In the genomic region with DNA sequence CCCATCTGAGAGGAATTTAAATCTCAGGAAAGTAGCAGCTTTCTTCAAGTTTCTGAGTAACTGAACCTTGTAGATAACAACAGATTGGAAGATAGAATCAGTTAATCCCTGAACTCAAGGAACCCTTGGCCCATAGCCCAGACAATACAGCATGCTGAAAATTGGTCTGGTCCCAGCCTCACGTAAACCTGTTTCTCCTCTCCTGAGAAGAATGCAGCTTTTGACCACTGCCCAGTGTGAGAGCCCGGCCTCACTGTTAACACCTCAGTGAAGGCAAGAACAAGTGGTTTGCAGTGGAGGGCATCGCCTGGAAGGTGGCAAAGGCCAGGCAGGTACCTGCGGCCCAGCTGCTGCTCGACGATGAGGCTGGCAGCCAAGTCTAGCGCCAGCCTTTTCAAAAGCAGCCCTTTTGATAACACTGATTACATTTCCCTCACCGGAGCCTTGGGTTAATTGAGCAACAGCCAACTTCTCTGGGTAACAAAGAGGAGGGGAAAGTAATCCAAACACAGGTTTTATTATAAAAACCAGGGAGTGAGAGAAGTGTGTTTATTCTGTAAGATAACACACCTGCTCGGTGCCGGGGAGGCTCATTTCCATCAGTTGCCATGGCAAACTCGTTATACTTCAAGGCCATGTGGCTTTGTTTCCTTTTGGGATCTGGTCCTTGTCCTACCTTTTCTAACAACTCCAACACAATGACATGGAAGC, we compare ENCODE assay signal across 8 cellular contexts. TPM values are rescaled to one million over a fixed set of nuclear protein-coding genes. Genes with fewer than 3 reads are reported as not detected.
DNase-seq lines count a peak whose midpoint lies in the region; ATAC-seq and TF ChIP-seq lines count a peak whose summit lies in the region.

No MANE protein-coding gene starts in this region.

- no peak overlapping the region for H3K4me3 ChIP-seq in colonic mucosa

- no peak for TF ChIP-seq CTCF in colonic mucosa (IDR thresholded peaks at IDR 0.05)

- DNase-seq in COR-L47 (lab: John Stamatoyannopoulos, UW) (peak; percentile 89), NCI-H2107 (lab: John Stamatoyannopoulos, UW) (peak; percentile 84), colonic mucosa (peak; percentile 82), myocyte (ENCODE audit: low read depth) (peak; percentile 69), cortex of kidney (lab: John Stamatoyannopoulos, UW) (no peak), NCI-H1694 (lab: John Stamatoyannopoulos, UW) (no peak)

- H3K9ac ChIP-seq in colonic mucosa (ENCODE audit: low read depth in 2 of 2, low read length in 2 of 2) = peak overlapping the region; percentile 30 to 41

- peaks cover 9% of the 10 kb centered on the region for H3K4me1 ChIP-seq in colonic mucosa

- H3K27ac ChIP-seq in colonic mucosa = peak overlapping the region; percentile 27

- ATAC-seq in GM19452 (IDR thresholded peaks at IDR 0.05; ENCODE audit: unreplicated experiment) (no peak), GM21390 (IDR thresholded peaks at IDR 0.05; ENCODE audit: unreplicated experiment) (no peak)

- H3K9me3 ChIP-seq in colonic mucosa = no peaks in the 10 kb centered on the region

- no peaks in the 10 kb centered on the region for H3K36me3 ChIP-seq in colonic mucosa

- intact Hi-C loops in colonic mucosa (cut with DNase I) = no loop called here

- H3K27me3 ChIP-seq in colonic mucosa = no peaks in the 10 kb centered on the region

RNA-seq across cellular contexts. Expression of gene TRAF3IP2, which starts 54.0 kb away (rescaled TPM):
- total RNA-seq in colonic mucosa (10 to 100 TPM; 62.0 to 66.6 TPM), myocyte (14.6 and 19.7 TPM in 2 replicates)
- polyA plus RNA-seq in myocyte (2012) = 21.3 TPM

Comparison
In these comparisons a context has a peak if more than half of its experiments do, and no peak if none do; other contexts are left out.
1. DNase-seq: peak in COR-L47 (single experiment), NCI-H2107 (single experiment), colonic mucosa (single experiment) and myocyte (single experiment); none in cortex of kidney (single experiment) and NCI-H1694 (single experiment).